In genomic region chr5:103371046-103371603, GRCh38 we compare ENCODE assay signal across 2 cellular contexts.
TF ChIP-seq lines count a peak whose summit lies in the region.

No MANE protein-coding gene starts in this region.

TF ChIP-seq in IMR-90, 13 proteins besides CTCF, POLR2A, EP300 and RAD21:
- TF ChIP-seq BHLHE40 (IDR thresholded peaks at IDR 0.05; ENCODE audit: low read depth, low read length) (no peak), MAFK (IDR thresholded peaks at IDR 0.05; ENCODE audit: low read depth, low read length) (no peak), RFX5 (IDR thresholded peaks at IDR 0.05; ENCODE audit: low read depth, low read length) (no peak), FOS (IDR thresholded peaks at IDR 0.05; ENCODE audit: low read depth, low read length) (no peak), MXI1 (IDR thresholded peaks at IDR 0.05; ENCODE audit: borderline replicate concordance, low read depth, low read length) (no peak), SMC3 (IDR thresholded peaks at IDR 0.05; ENCODE audit: low read depth, low read length) (no peak)
- TF ChIP-seq, protein P1, sequence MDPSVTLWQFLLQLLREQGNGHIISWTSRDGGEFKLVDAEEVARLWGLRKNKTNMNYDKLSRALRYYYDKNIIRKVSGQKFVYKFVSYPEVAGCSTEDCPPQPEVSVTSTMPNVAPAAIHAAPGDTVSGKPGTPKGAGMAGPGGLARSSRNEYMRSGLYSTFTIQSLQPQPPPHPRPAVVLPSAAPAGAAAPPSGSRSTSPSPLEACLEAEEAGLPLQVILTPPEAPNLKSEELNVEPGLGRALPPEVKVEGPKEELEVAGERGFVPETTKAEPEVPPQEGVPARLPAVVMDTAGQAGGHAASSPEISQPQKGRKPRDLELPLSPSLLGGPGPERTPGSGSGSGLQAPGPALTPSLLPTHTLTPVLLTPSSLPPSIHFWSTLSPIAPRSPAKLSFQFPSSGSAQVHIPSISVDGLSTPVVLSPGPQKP (IDR thresholded peaks at IDR 0.05; ENCODE audit: borderline replicate concordance, low read depth, low read length): no peak
TF ChIP-seq in IMR-90: peak in this region for 0.

TF ChIP-seq in K562, 482 proteins besides CTCF, POLR2A, EP300 and RAD21:
- TF ChIP-seq, protein P2, sequence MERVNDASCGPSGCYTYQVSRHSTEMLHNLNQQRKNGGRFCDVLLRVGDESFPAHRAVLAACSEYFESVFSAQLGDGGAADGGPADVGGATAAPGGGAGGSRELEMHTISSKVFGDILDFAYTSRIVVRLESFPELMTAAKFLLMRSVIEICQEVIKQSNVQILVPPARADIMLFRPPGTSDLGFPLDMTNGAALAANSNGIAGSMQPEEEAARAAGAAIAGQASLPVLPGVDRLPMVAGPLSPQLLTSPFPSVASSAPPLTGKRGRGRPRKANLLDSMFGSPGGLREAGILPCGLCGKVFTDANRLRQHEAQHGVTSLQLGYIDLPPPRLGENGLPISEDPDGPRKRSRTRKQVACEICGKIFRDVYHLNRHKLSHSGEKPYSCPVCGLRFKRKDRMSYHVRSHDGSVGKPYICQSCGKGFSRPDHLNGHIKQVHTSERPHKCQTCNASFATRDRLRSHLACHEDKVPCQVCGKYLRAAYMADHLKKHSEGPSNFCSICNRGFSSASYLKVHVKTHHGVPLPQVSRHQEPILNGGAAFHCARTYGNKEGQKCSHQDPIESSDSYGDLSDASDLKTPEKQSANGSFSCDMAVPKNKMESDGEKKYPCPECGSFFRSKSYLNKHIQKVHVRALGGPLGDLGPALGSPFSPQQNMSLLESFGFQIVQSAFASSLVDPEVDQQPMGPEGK (CRISPR knock-in tag; IDR thresholded peaks at IDR 0.05; ENCODE audit: borderline replicate concordance): no peak
- TF ChIP-seq ZBTB17 (CRISPR knock-in tag; IDR thresholded peaks at IDR 0.05) (no peak), ZNF586 (CRISPR knock-in tag; conservative IDR thresholded peaks at IDR 0.05) (no peak), CEBPG (CRISPR knock-in tag; IDR thresholded peaks at IDR 0.05) (no peak), CEBPG (tag; conservative IDR thresholded peaks at IDR 0.05 in 1 of 2, IDR thresholded peaks at IDR 0.05 in 1 of 2) (no peak), ZBTB49 (CRISPR knock-in tag; IDR thresholded peaks at IDR 0.05; ENCODE audit: borderline replicate concordance) (no peak), ADNP (tag; IDR thresholded peaks at IDR 0.05) (no peak)
- TF ChIP-seq, protein P3, sequence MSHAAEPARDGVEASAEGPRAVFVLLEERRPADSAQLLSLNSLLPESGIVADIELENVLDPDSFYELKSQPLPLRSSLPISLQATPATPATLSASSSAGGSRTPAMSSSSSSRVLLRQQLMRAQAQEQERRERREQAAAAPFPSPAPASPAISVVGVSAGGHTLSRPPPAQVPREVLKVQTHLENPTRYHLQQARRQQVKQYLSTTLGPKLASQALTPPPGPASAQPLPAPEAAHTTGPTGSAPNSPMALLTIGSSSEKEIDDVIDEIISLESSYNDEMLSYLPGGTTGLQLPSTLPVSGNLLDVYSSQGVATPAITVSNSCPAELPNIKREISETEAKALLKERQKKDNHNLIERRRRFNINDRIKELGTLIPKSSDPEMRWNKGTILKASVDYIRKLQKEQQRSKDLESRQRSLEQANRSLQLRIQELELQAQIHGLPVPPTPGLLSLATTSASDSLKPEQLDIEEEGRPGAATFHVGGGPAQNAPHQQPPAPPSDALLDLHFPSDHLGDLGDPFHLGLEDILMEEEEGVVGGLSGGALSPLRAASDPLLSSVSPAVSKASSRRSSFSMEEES (CRISPR knock-in tag; IDR thresholded peaks at IDR 0.05): peak; percentile 40; the same call in 1 of the 2 replicates
